ENCODE assay signal across 8 cellular contexts in the genomic region with DNA sequence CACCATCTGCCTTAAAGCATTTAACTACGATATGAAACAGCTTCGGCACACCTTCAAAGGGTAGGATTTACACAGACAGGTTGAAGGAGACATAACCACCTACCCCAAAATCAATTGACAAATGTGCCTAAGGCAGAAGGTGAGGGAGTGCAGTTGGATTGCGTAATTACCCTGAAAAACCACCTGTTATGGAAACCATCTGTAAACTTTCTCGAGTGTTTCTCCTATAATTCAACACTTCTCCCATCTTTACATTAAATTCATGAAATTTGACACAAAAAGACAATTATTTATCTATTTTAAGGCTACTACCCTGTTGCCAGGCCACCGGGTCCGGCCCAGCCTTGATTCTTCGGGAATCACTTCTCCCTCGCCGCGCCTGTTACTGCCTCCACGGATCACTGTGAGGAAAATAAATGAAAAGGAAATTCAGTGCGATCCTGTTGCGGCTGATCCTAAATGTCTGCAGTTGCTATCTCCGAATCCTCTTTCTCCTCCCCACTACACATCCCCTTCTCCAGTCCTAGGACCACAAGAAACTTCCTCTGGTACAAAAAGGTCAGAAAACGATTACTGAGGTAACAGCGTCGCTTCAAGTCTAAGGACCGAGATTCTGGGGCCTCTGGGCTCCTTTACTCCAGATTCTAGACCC. TPM values are rescaled to one million over a fixed set of nuclear protein-coding genes. Genes with fewer than 3 reads are reported as not detected.
DNase-seq lines count a peak whose midpoint lies in the region; ATAC-seq and TF ChIP-seq lines count a peak whose summit lies in the region.

No MANE protein-coding gene starts in this region.

- POLR2A ChIA-PET in A673 (lab: Charles Lee; ENCODE audit: low non-redundant PET): interaction anchor here (0.6 kb wide), 2 partner anchors 60 to 234 kb away, joined by 3 to 13 read pairs; no protein-coding TSS in a partner anchor
- POLR2A ChIA-PET in Panc1 (lab: Charles Lee): no interaction called here

- TF ChIP-seq CTCF in A673 (conservative IDR thresholded peaks at IDR 0.05; ENCODE audit: low read depth, low read length) (no peak), GM12864 (IDR thresholded peaks at IDR 0.05; ENCODE audit: low read depth, low read length, missing control alignments) (no peak), Panc1 (IDR thresholded peaks at IDR 0.05) (no peak), mucosa of descending colon (IDR thresholded peaks at IDR 0.05) (no peak)

- peaks cover 17% of the 10 kb centered on the region for H3K36me3 ChIP-seq in A673 (ENCODE audit: insufficient read depth, low read length, poor library complexity, severe bottlenecking)
- H3K36me3 ChIP-seq in Panc1 (ENCODE audit: control insufficient read depth, insufficient read depth, low read length): peaks cover 4% of the 10 kb centered on the region
- no peaks in the 10 kb centered on the region for H3K36me3 ChIP-seq in mucosa of descending colon (ENCODE audit: low read depth)

- CTCF ChIA-PET in A673 (lab: Charles Lee): no interaction called here
- CTCF ChIA-PET in Panc1 (lab: Charles Lee): no interaction called here

- ATAC-seq in Panc1 (peak; percentile 7), mucosa of descending colon (peak; percentile 1), GM19328 (IDR thresholded peaks at IDR 0.05; ENCODE audit: unreplicated experiment) (no peak)
- ATAC-seq in effector memory CD8-positive, alpha-beta T cell (replicated peaks): no peak

- H3K27ac ChIP-seq in A673 (ENCODE audit: low read depth, low read length, poor library complexity, severe bottlenecking) (peak overlapping the region; percentile 92), Panc1 (ENCODE audit: low read length) (peak overlapping the region; percentile 98)

- BruUV-seq in A673 (replicated peaks; lab: Mats Ljungman, UMichigan): TSS peak; percentile 76
- TSS peak; percentile 84 for BruUV-seq in Panc1 (replicated peaks; lab: Mats Ljungman, UMichigan)

- no peaks in the 10 kb centered on the region for H3K27me3 ChIP-seq in A673 (replicated peaks; ENCODE audit: insufficient read depth, low read depth, low read length, poor library complexity)
- no peaks in the 10 kb centered on the region for H3K27me3 ChIP-seq in Panc1 (ENCODE audit: control insufficient read depth, insufficient read depth, low read length)

- peaks cover 32% of the 10 kb centered on the region for H3K36me3 Mint-ChIP-seq in effector memory CD8-positive, alpha-beta T cell (ENCODE audit: insufficient read depth)

- H3K4me1 Mint-ChIP-seq in effector memory CD8-positive, alpha-beta T cell (ENCODE audit: low read depth in 2 of 2): peaks cover 26 to 43% of the 10 kb centered on the region in 2 donors

- in situ Hi-C loops in Panc1 (cut with HindIII; ENCODE audit: low pct_unique_long_range_greater_than_20kb, low sequenced_read_pairs): no loop called here

- no peaks in the 10 kb centered on the region for H3K9me3 Mint-ChIP-seq in effector memory CD8-positive, alpha-beta T cell

- H3K4me3 Mint-ChIP-seq in effector memory CD8-positive, alpha-beta T cell: peak overlapping the region; percentile 91 to 92

- H3K4me3 ChIP-seq in A673 (ENCODE audit: low read depth, low read length, poor library complexity, severe bottlenecking) (peak overlapping the region; percentile 84), GM12864 (ENCODE audit: low read depth, low read length) (peak overlapping the region; percentile 75), Panc1 (ENCODE audit: low read depth in 2 of 2, low read length in 2 of 2) (peak overlapping the region; percentile 75 to 92), mucosa of descending colon (peak overlapping the region; percentile 44)

- no peaks in the 10 kb centered on the region for H3K27me3 Mint-ChIP-seq in effector memory CD8-positive, alpha-beta T cell

- H3K9me3 ChIP-seq in A673 (ENCODE audit: low read depth, low read length, poor library complexity, severe bottlenecking) (no peaks in the 10 kb centered on the region), Panc1 (ENCODE audit: control insufficient read depth, insufficient read depth, low read depth, low read length) (no peaks in the 10 kb centered on the region), mucosa of descending colon (no peaks in the 10 kb centered on the region)

- no peaks in the 10 kb centered on the region for H3K4me1 ChIP-seq in A673 (ENCODE audit: insufficient read depth, low read length, poor library complexity, severe bottlenecking)
- peaks cover 10% of the 10 kb centered on the region for H3K4me1 ChIP-seq in Panc1 (ENCODE audit: control insufficient read depth, insufficient read depth, low read length)
- peaks cover 15% of the 10 kb centered on the region for H3K4me1 ChIP-seq in mucosa of descending colon (ENCODE audit: low read depth)

- H3K27ac Mint-ChIP-seq in effector memory CD8-positive, alpha-beta T cell: peak overlapping the region; percentile 94

- DNase-seq in A673 (ENCODE audit: low spot score) (no peak), GM12864 (ENCODE audit: low read depth) (no peak), Panc1 (ENCODE audit: low read depth, low spot score) (no peak), mucosa of descending colon (peak; percentile 24 to 52 (median 48)), inferior parietal cortex (ENCODE audit: extremely low spot score) (no peak), DMS79 (lab: John Stamatoyannopoulos, UW) (no peak)
- DNase-seq in effector memory CD8-positive, alpha-beta T cell: peak in 1 of 3 experiments; percentile 1

- intact Hi-C loops in A673 (cut with micrococcal nuclease; ENCODE audit: unreplicated experiment): no loop called here
- intact Hi-C loops in Panc1 (cut with micrococcal nuclease; ENCODE audit: unreplicated experiment): loop anchor here (10.0 kb wide), 1 partner anchor 551 kb away; the partner anchor contains the start of genes FAM162A and MIX23
- intact Hi-C loops in mucosa of descending colon (cut with DNase I, micrococcal nuclease): no loop called here

RNA-seq across cellular contexts. Expression of gene IQCB1, which starts 0.7 kb away (rescaled TPM):
- total RNA-seq in A673 (2021): 44.0 and 49.5 TPM in 2 replicates
- 20.1 TPM for total RNA-seq in Panc1 (2021; ENCODE audit: unreplicated experiment)
- polyA plus RNA-seq in Panc1 (2012; ENCODE audit: insufficient read length): 11.7 TPM
- total RNA-seq in mucosa of descending colon: 10 to 100 TPM; 14.5 to 25.1 (median 22.2) TPM

RNA-seq across cellular contexts. Expression of gene EAF2, which starts 0.8 kb away (rescaled TPM):
- 12.4 and 13.1 TPM in 2 replicates for total RNA-seq in A673 (2021)
- total RNA-seq in Panc1 (2021; ENCODE audit: unreplicated experiment): 5.3 TPM
- 3.5 TPM for polyA plus RNA-seq in Panc1 (2012; ENCODE audit: insufficient read length)
- 1 to 10 TPM; 5.6 to 8.9 (median 6.7) TPM for total RNA-seq in mucosa of descending colon

RNA-seq across cellular contexts. Expression of gene SLC15A2, which starts 60.0 kb away (rescaled TPM):
- total RNA-seq in A673 (2021): 18.2 and 33.3 TPM in 2 replicates
- total RNA-seq in Panc1 (2021; ENCODE audit: unreplicated experiment): 0.41 TPM
- polyA plus RNA-seq in Panc1 (2012; ENCODE audit: insufficient read length): 0.61 TPM
- total RNA-seq in mucosa of descending colon: 1 to 10 TPM; 4.3 to 8.6 (median 4.5) TPM

Comparison
In these comparisons a context has a peak if more than half of its experiments do, and no peak if none do; other contexts are left out.
1. DNase-seq: peak in mucosa of descending colon (3 of 3); none in A673 (single experiment), GM12864 (single experiment), Panc1 (single experiment), inferior parietal cortex (single experiment) and DMS79 (single experiment).
2. ATAC-seq: peak in Panc1 (single experiment) and mucosa of descending colon (single experiment); none in effector memory CD8-positive, alpha-beta T cell (single experiment) and GM19328 (single experiment).
3. Peak in every context shown above with its lines, with median percentiles within 50 percentile points of each other: H3K4me3 ChIP-seq.